In genomic region chr5:154940772-154941620, GRCh38 we compare ENCODE assay signal across 8 cellular contexts. TPM values are rescaled to one million over a fixed set of nuclear protein-coding genes. Genes with fewer than 3 reads are reported as not detected.
DNase-seq lines count a peak whose midpoint lies in the region; ATAC-seq, FAIRE-seq and TF ChIP-seq lines count a peak whose summit lies in the region.

Gene MRPL22, plus strand, starts transcription at chr5:154941073. Its CDS starts 38 bp downstream, at chr5:154941111.

- peak within 1 kb of the TSS; percentile 89 for H2AFZ ChIP-seq in astrocyte (ENCODE audit: low read depth, low read length)

- H3K27ac Mint-ChIP-seq in astrocyte (ENCODE audit: unreplicated experiment), result peak within 1 kb of the TSS; percentile 92

- H3K4me3 ChIP-seq in astrocyte (ENCODE audit: insufficient read depth, low read depth, low read length), result peak within 1 kb of the TSS; percentile 96
- H3K4me3 ChIP-seq in uterus, result peak within 1 kb of the TSS; percentile 59 to 60

- intact Hi-C loops in uterus (cut with DNase I; ENCODE audit: low total_unique reads), result no loop called here

- peak within 1 kb of the TSS; percentile 82 for H3K27ac ChIP-seq in astrocyte (ENCODE audit: low read depth, low read length)
- peak within 1 kb of the TSS; percentile 76 to 83 for H3K27ac ChIP-seq in uterus

- H3K27me3 ChIP-seq in astrocyte (ENCODE audit: insufficient read depth, low read length), result no peaks in the 10 kb centered on the region
- no peaks in the 10 kb centered on the region for H3K27me3 ChIP-seq in uterus

- TF ChIP-seq POLR2A in GM18505 (IDR thresholded peaks at IDR 0.05; ENCODE audit: borderline replicate concordance, extremely low read depth, insufficient read depth, insufficient read length) (peak; percentile 88), uterus (IDR thresholded peaks at IDR 0.05) (peak in 1 of 2 donors; percentile 54)

- peak within 1 kb of the TSS; percentile 91 for H3K4me2 ChIP-seq in astrocyte (ENCODE audit: low read length)

- H3K9me3 Mint-ChIP-seq in astrocyte (ENCODE audit: unreplicated experiment), result no peaks in the 10 kb centered on the region

- peak within 1 kb of the TSS; percentile 97 for H3K4me3 Mint-ChIP-seq in astrocyte (ENCODE audit: unreplicated experiment)

- peak; percentile 54 for ATAC-seq in GM18505 (IDR thresholded peaks at IDR 0.05; ENCODE audit: unreplicated experiment)
- peak; percentile 51 for ATAC-seq in HG02973 (IDR thresholded peaks at IDR 0.05; ENCODE audit: unreplicated experiment)

- peak within 1 kb of the TSS; percentile 95 for H3K9ac ChIP-seq in astrocyte (ENCODE audit: low read length)

- FAIRE-seq in astrocyte (lab: Jason Lieb, UNC), result no peak

- H4K20me1 ChIP-seq in astrocyte (ENCODE audit: insufficient read depth, low read length), result peaks cover 24% of the 10 kb centered on the region

- H3K4me1 ChIP-seq in astrocyte (ENCODE audit: insufficient read depth, low read length) (peaks cover 18% of the 10 kb centered on the region), uterus (peaks cover 0 to 9% of the 10 kb centered on the region in 2 donors)

- H3K9me3 ChIP-seq in astrocyte (ENCODE audit: insufficient read depth, low read depth, low read length), result no peaks in the 10 kb centered on the region
- H3K9me3 ChIP-seq in uterus, result no peaks in the 10 kb centered on the region

- H3K36me3 Mint-ChIP-seq in astrocyte (ENCODE audit: low read depth, unreplicated experiment), result no peaks in the 10 kb centered on the region

- H3K4me1 Mint-ChIP-seq in astrocyte (ENCODE audit: low read depth, unreplicated experiment), result peaks cover 11% of the 10 kb centered on the region

- H3K36me3 ChIP-seq in astrocyte (ENCODE audit: insufficient read depth, low read length), result peaks cover 1% of the 10 kb centered on the region
- H3K36me3 ChIP-seq in uterus, result no peaks in the 10 kb centered on the region

- peak; percentile 86 for DNase-seq in NCI-H2029 treated with DMSO at 0.1 percent for 48 hours (lab: John Stamatoyannopoulos, UW)
- DNase-seq in T-helper 22 cell (ENCODE audit: low read depth), result peak; percentile 88
- peak; percentile 88 for DNase-seq in astrocyte (ENCODE audit: low read depth)
- peak; percentile 97 for DNase-seq in hepatic stellate cell (ENCODE audit: low spot score)
- DNase-seq in putamen (ENCODE audit: low spot score), result peak; percentile 91
- DNase-seq in uterus, result peak; percentile 92

- no peak for TF ChIP-seq CTCF in astrocyte (IDR thresholded peaks at IDR 0.05; ENCODE audit: insufficient read depth, low read depth, low read length)
- peak in 1 of 4 experiments; percentile 42 for TF ChIP-seq CTCF in uterus (IDR thresholded peaks at IDR 0.05)

- H3K27me3 Mint-ChIP-seq in astrocyte (ENCODE audit: low read depth, unreplicated experiment), result no peaks in the 10 kb centered on the region

- H3K79me2 ChIP-seq in astrocyte (ENCODE audit: insufficient read depth, low read length), result peaks cover 63% of the 10 kb centered on the region

RNA-seq across cellular contexts. Expression of gene MRPL22, which starts in this region (rescaled TPM):
- total RNA-seq in astrocyte (41.7 and 49.1 TPM in 2 replicates), uterus (10 to 100 TPM; 12.6 to 39.2 (median 22.7) TPM)

Comparison
In these comparisons a context has a peak if more than half of its experiments do, and no peak if none do; other contexts are left out.
1. Peak in every context shown above with its lines: DNase-seq, ATAC-seq, H3K4me3 ChIP-seq and H3K27ac ChIP-seq.